ENCODE assay signal across 24 cellular contexts in the genomic region with DNA sequence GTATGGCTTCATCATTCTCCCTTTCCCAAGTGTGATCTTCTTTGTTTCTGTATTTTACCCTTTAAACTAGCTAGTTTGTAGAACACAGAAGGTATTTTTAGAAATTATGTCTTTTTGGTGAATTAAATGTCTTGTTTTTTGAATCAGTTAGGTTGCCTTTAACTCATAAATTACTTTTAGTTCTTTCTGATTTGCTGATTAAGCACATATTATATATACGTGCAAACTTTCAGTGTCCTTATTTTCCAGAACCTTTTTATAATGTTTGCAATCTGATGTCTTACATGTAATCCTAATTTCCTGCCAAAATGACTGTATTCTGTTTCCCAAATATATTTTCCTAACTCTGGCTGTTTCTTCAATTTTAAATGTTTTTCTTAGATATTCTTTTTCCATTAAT. TPM values are rescaled to one million over a fixed set of nuclear protein-coding genes. Genes with fewer than 3 reads are reported as not detected.
DNase-seq lines count a peak whose midpoint lies in the region; ATAC-seq and TF ChIP-seq lines count a peak whose summit lies in the region.
"Had no signal": no experiment of that assay in that cellular context is flagged by ENCODE, and none has a peak within 500 bp of the region (broad histone marks: within the 10 kb centered on the region; RNA-seq: fewer than 3 reads in every experiment).

No MANE protein-coding gene starts in this region.

- H3K9me2 ChIP-seq in OCI-LY7 (ENCODE audit: insufficient read depth, low read length), result no peaks in the 10 kb centered on the region

- peaks cover 82% of the 10 kb centered on the region for H3K36me3 Mint-ChIP-seq in activated CD4-positive, alpha-beta memory T cell treated with anti-CD3 and anti-CD28 coated beads for 36 hours
- H3K36me3 Mint-ChIP-seq in activated CD4-positive, alpha-beta memory T cell treated with anti-CD3 and anti-CD28 coated beads, Interleukin-2, amount 10 ng/mL, durations not matched to agents 7 days and 5 days (ENCODE audit: low read depth), result peaks cover 90% of the 10 kb centered on the region
- peaks cover 87% of the 10 kb centered on the region for H3K36me3 Mint-ChIP-seq in WTC11

- TF ChIP-seq CTCF in WTC11 (IDR thresholded peaks at IDR 0.05) (no peak), psoas muscle (IDR thresholded peaks at IDR 0.05) (no peak), OCI-LY7 (conservative IDR thresholded peaks at IDR 0.05; ENCODE audit: low read length) (no peak)

- no peaks in the 10 kb centered on the region; the same call in 1 of the 2 replicates for H3K79me2 ChIP-seq in OCI-LY7 (ENCODE audit: insufficient read depth, low read depth, low read length)

- H2AFZ ChIP-seq in OCI-LY7 (ENCODE audit: low read length), result no peak overlapping the region

- H3K36me3 ChIP-seq in psoas muscle (ENCODE audit: insufficient read depth in 1 of 2, low read depth in 1 of 2), result peaks cover 26 to 97% of the 10 kb centered on the region in 2 donors
- peaks cover 100% of the 10 kb centered on the region for H3K36me3 ChIP-seq in OCI-LY7 (ENCODE audit: insufficient read depth, low read length)

- no peaks in the 10 kb centered on the region for H4K20me1 ChIP-seq in OCI-LY7 (ENCODE audit: insufficient read depth, low read length)

- no peaks in the 10 kb centered on the region for H3K27me3 Mint-ChIP-seq in activated CD4-positive, alpha-beta memory T cell treated with anti-CD3 and anti-CD28 coated beads for 36 hours
- H3K27me3 Mint-ChIP-seq in activated CD4-positive, alpha-beta memory T cell treated with anti-CD3 and anti-CD28 coated beads, Interleukin-2, amount 10 ng/mL, durations not matched to agents 7 days and 5 days, result no peaks in the 10 kb centered on the region
- H3K27me3 Mint-ChIP-seq in WTC11 (ENCODE audit: low read depth), result no peaks in the 10 kb centered on the region
- H3K27me3 Mint-ChIP-seq: stimulated activated naive B cell treated with anti-CD40 and anti-IgM and Interleukin-4, amounts not matched to agents 10 μg/mL and 1 μg/mL and 100 μg/mL, for 72 hours had no signal

- no peaks in the 10 kb centered on the region for H3K27me3 ChIP-seq in psoas muscle (ENCODE audit: insufficient read depth in 3 of 3, low read length in 2 of 3)
- H3K27me3 ChIP-seq: adrenal gland, brain microvascular endothelial cell, SJCRH30 had no signal

- H3K9me3 ChIP-seq in psoas muscle (peaks cover 17% of the 10 kb centered on the region), OCI-LY7 (ENCODE audit: low read length) (peaks cover 32% of the 10 kb centered on the region)
- H3K9me3 ChIP-seq: prostate gland had no signal

- no peak overlapping the region for H3K4me3 Mint-ChIP-seq in activated CD4-positive, alpha-beta memory T cell treated with anti-CD3 and anti-CD28 coated beads for 36 hours
- no peak overlapping the region for H3K4me3 Mint-ChIP-seq in activated CD4-positive, alpha-beta memory T cell treated with anti-CD3 and anti-CD28 coated beads, Interleukin-2, amount 10 ng/mL, durations not matched to agents 7 days and 5 days
- H3K4me3 Mint-ChIP-seq in WTC11, result no peak overlapping the region
- H3K4me3 Mint-ChIP-seq: immature natural killer cell; stimulated activated naive B cell treated with anti-CD40 and anti-IgM and Interleukin-4, amounts not matched to agents 10 μg/mL and 1 μg/mL and 100 μg/mL, for 72 hours had no signal

- peaks cover 30% of the 10 kb centered on the region for H3K9me3 Mint-ChIP-seq in activated CD4-positive, alpha-beta memory T cell treated with anti-CD3 and anti-CD28 coated beads for 36 hours
- peaks cover 30% of the 10 kb centered on the region for H3K9me3 Mint-ChIP-seq in activated CD4-positive, alpha-beta memory T cell treated with anti-CD3 and anti-CD28 coated beads, Interleukin-2, amount 10 ng/mL, durations not matched to agents 7 days and 5 days
- H3K9me3 Mint-ChIP-seq in WTC11, result peaks cover 32% of the 10 kb centered on the region

- H3K4me3 ChIP-seq in psoas muscle, result no peak overlapping the region
- H3K4me3 ChIP-seq in OCI-LY7 (ENCODE audit: low read depth, low read length, poor library complexity, severe bottlenecking), result no peak overlapping the region
- H3K4me3 ChIP-seq: adrenal gland, prostate gland, SJCRH30 had no signal

- ATAC-seq in WTC11, result no peak
- ATAC-seq in psoas muscle, result no peak
- ATAC-seq: left cardiac atrium; stimulated activated naive B cell treated with anti-CD40 and anti-IgM and Interleukin-4, amounts not matched to agents 10 μg/mL and 1 μg/mL and 100 μg/mL, for 72 hours had no signal

- no TSS peak for BruUV-seq in OCI-LY7 (replicated peaks; lab: Mats Ljungman, UMichigan)

- intact Hi-C loops in activated CD4-positive, alpha-beta memory T cell treated with anti-CD3 and anti-CD28 coated beads for 36 hours (cut with micrococcal nuclease), result no loop called here
- intact Hi-C loops in psoas muscle (cut with DNase I), result loop anchor here in 1 of 2 donors (10.0 kb wide), 1 partner anchor 63 kb away; no protein-coding TSS in a partner anchor
- intact Hi-C loops in OCI-LY7 (cut with micrococcal nuclease; ENCODE audit: unreplicated experiment), result no loop called here

- 31 to 50% (median 37%) methylated on average over 1 of the region's 1 CpG for WGBS in psoas muscle, 3 donors

- CTCF ChIA-PET in activated CD4-positive, alpha-beta memory T cell treated with anti-CD3 and anti-CD28 coated beads for 36 hours (lab: Charles Lee), result interaction anchor here (1.3 kb wide), 1 partner anchor 9 kb away, joined by 3 read pairs; no protein-coding TSS in a partner anchor
- CTCF ChIA-PET in activated CD4-positive, alpha-beta memory T cell treated with anti-CD3 and anti-CD28 coated beads, Interleukin-2, amount 10 ng/mL, durations not matched to agents 7 days and 5 days (lab: Charles Lee), result interaction anchor here (0.6 to 1.7 kb wide), 2 partner anchors 150 to 154 kb away, joined by 3 read pairs; no protein-coding TSS in a partner anchor
- CTCF ChIA-PET in WTC11 (lab: Charles Lee) (no interaction called here), OCI-LY7 (lab: Charles Lee; ENCODE audit: unreplicated experiment) (no interaction called here)

- H3K27ac ChIP-seq in epithelial cell of prostate (peak overlapping the region; percentile 57), psoas muscle (peak overlapping the region; percentile 47), OCI-LY7 (ENCODE audit: low read depth, low read length, poor library complexity, severe bottlenecking) (no peak overlapping the region)
- H3K27ac ChIP-seq: adrenal gland, brain microvascular endothelial cell, prostate gland, SJCRH30, WERI-Rb-1 had no signal

- no peak overlapping the region for H3K4me2 ChIP-seq in OCI-LY7 (ENCODE audit: low read length)

- H3K4me1 Mint-ChIP-seq in activated CD4-positive, alpha-beta memory T cell treated with anti-CD3 and anti-CD28 coated beads for 36 hours (ENCODE audit: low read depth), result peaks cover 11% of the 10 kb centered on the region
- peaks cover 9% of the 10 kb centered on the region for H3K4me1 Mint-ChIP-seq in activated CD4-positive, alpha-beta memory T cell treated with anti-CD3 and anti-CD28 coated beads, Interleukin-2, amount 10 ng/mL, durations not matched to agents 7 days and 5 days
- H3K4me1 Mint-ChIP-seq in WTC11, result 0 out of 2 replicates have a peak, but pooled peaks cover 3% of the 10 kb centered on the region

- peaks cover 12% of the 10 kb centered on the region for H3K4me1 ChIP-seq in psoas muscle
- no peaks in the 10 kb centered on the region for H3K4me1 ChIP-seq in OCI-LY7 (ENCODE audit: insufficient read depth, low read length, poor library complexity, severe bottlenecking)
- H3K4me1 ChIP-seq: adrenal gland, prostate gland had no signal

- POLR2A ChIA-PET in activated CD4-positive, alpha-beta memory T cell treated with anti-CD3 and anti-CD28 coated beads for 36 hours (lab: Charles Lee), result no interaction called here
- POLR2A ChIA-PET in activated CD4-positive, alpha-beta memory T cell treated with anti-CD3 and anti-CD28 coated beads, Interleukin-2, amount 10 ng/mL, durations not matched to agents 7 days and 5 days (lab: Charles Lee), result no interaction called here
- POLR2A ChIA-PET in WTC11 (lab: Charles Lee) (no interaction called here), OCI-LY7 (lab: Charles Lee) (interaction anchor here (1.1 kb wide), 1 partner anchor 26 kb away, joined by 3 read pairs; no protein-coding TSS in a partner anchor)

- peak overlapping the region; percentile 23 for H3K27ac Mint-ChIP-seq in activated CD4-positive, alpha-beta memory T cell treated with anti-CD3 and anti-CD28 coated beads for 36 hours
- H3K27ac Mint-ChIP-seq in activated CD4-positive, alpha-beta memory T cell treated with anti-CD3 and anti-CD28 coated beads, Interleukin-2, amount 10 ng/mL, durations not matched to agents 7 days and 5 days, result no peak overlapping the region
- peak overlapping the region; percentile 62 for H3K27ac Mint-ChIP-seq in WTC11

- DNase-seq in activated CD4-positive, alpha-beta memory T cell treated with anti-CD3 and anti-CD28 coated beads for 36 hours, result no peak
- no peak for DNase-seq in activated CD4-positive, alpha-beta memory T cell treated with anti-CD3 and anti-CD28 coated beads, Interleukin-2, amount 10 ng/mL, durations not matched to agents 7 days and 5 days
- DNase-seq in WTC11 (ENCODE audit: low spot score) (no peak), epithelial cell of prostate (ENCODE audit: low read depth, low spot score) (no peak), psoas muscle (no peak), OCI-LY7 (ENCODE audit: low spot score) (no peak), T-helper 2 cell (no peak), SW 1271 (lab: John Stamatoyannopoulos, UW) (no peak)
- DNase-seq: 8988T; activated CD4-positive, alpha-beta T cell treated with anti-CD3 and anti-CD28 coated beads for 48 hours; activated T-cell treated with anti-CD3 and anti-CD28 coated beads, Interleukin-2, amount 50 U/mL, for 48 hours; adrenal gland; brain microvascular endothelial cell; Calu3; DMS79; HCEC 1CT; immature natural killer cell; Karpas-422; left cardiac atrium; NCI-H1436 treated with DMSO at 0.1 percent for 48 hours; stimulated activated naive B cell treated with anti-CD40 and anti-IgM and Interleukin-4, amounts not matched to agents 10 μg/mL and 1 μg/mL and 100 μg/mL, for 72 hours; WERI-Rb-1 had no signal

RNA-seq across cellular contexts. Expression of gene CHD2, which starts 51.7 kb away (rescaled TPM):
- total RNA-seq in activated CD4-positive, alpha-beta memory T cell treated with anti-CD3 and anti-CD28 coated beads for 36 hours, result 100 to 1,000 TPM; 113 to 121 TPM
- total RNA-seq in activated CD4-positive, alpha-beta memory T cell treated with anti-CD3 and anti-CD28 coated beads, Interleukin-2, amount 10 ng/mL, durations not matched to agents 7 days and 5 days, result 100 to 1,000 TPM; 141 to 155 TPM
- total RNA-seq in WTC11 (2021) (75.8 to 101 TPM (median 87.6 TPM) in 3 replicates), psoas muscle (10 to 100 TPM; 40.9 to 53.0 (median 49.4) TPM), OCI-LY7 (2022) (213 and 259 TPM in 2 replicates)
- polyA plus RNA-seq in psoas muscle, result 10 to 100 TPM; 11.1 to 37.5 (median 12.9) TPM
- 133 and 169 TPM in 2 replicates for total RNA-seq in OCI-LY7 (2014; rRNA removed; shearing (Covaris generic))

Comparison
In these comparisons a context has a peak if more than half of its experiments do, and no peak if none do; other contexts are left out.
1. CTCF ChIA-PET loops: an anchor here in activated CD4-positive, alpha-beta memory T cell treated with anti-CD3 and anti-CD28 coated beads for 36 hours (1.3 kb wide) and activated CD4-positive, alpha-beta memory T cell treated with anti-CD3 and anti-CD28 coated beads, Interleukin-2, amount 10 ng/mL, durations not matched to agents 7 days and 5 days (0.6 to 1.7 kb wide); none called in WTC11 and OCI-LY7.